In the genomic region with DNA sequence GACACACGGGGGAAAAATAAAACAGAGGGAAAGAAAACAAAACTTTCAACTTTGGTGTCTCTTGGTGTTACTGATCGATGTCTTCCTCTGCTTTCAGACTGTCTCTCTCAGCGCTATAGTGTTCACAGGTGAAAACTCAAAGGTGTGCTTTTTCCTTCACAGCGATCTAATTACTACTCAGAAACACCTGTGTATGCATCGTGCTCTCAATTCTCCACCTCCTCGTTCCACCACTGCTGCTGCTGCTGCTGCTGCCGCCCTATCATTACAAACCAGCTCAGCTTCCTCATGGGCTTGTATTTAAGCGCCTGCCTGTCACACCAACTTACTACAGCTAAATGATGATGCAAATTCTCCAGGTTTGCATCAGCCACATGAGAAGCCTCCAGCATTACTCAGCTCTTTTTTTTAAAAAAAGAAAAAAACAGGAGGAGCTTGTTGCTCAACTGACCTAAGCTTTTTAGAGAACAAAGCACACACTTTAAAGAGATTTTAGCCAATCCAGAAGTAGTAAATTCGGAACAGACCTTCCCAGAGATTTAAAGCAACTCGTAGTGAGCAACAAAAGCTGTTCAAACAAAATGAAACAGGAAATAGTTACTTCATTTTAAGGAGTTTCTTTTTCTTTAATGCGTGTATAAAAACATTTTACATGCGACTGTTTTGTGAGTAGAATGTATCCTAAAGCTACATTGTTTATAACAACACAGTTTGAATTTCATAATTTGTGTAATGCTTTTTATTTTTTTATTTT, we compare ENCODE assay signal across 1 cellular context.
TF ChIP-seq lines count a peak whose summit lies in the region.

A gene (minus strand): TSS at position 274 of the 754 bp plus-strand sequence. CDS start 280 bp downstream, outside the sequence.

TF ChIP-seq in K562, 482 proteins besides CTCF, POLR2A, EP300 and RAD21 (continued from another document and continues in another):
- TF ChIP-seq GABPA (tag; conservative IDR thresholded peaks at IDR 0.05; ENCODE audit: low read depth) = peak; percentile 52; the same call in 1 of the 2 replicates
- no peak for TF ChIP-seq ZNF146 (CRISPR knock-in tag; IDR thresholded peaks at IDR 0.05; ENCODE audit: unreplicated experiment)
- no peak for TF ChIP-seq KLF6 (CRISPR knock-in tag; IDR thresholded peaks at IDR 0.05; ENCODE audit: borderline replicate concordance)
- TF ChIP-seq ZNF143 (CRISPR knock-in tag; IDR thresholded peaks at IDR 0.05) = no peak
- TF ChIP-seq GABPB2 (CRISPR knock-in tag; conservative IDR thresholded peaks at IDR 0.05) = 0 out of 2 replicates have a peak, but pooled peaks have one; percentile 40
- TF ChIP-seq, protein P1, sequence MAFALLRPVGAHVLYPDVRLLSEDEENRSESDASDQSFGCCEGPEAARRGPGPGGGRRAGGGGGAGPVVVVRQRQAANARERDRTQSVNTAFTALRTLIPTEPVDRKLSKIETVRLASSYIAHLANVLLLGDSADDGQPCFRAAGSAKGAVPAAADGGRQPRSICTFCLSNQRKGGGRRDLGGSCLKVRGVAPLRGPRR (CRISPR knock-in tag; IDR thresholded peaks at IDR 0.05) = no peak
- no peak; the same call in 1 of the 2 replicates for TF ChIP-seq BCOR (IDR thresholded peaks at IDR 0.05)
- TF ChIP-seq, protein P2, sequence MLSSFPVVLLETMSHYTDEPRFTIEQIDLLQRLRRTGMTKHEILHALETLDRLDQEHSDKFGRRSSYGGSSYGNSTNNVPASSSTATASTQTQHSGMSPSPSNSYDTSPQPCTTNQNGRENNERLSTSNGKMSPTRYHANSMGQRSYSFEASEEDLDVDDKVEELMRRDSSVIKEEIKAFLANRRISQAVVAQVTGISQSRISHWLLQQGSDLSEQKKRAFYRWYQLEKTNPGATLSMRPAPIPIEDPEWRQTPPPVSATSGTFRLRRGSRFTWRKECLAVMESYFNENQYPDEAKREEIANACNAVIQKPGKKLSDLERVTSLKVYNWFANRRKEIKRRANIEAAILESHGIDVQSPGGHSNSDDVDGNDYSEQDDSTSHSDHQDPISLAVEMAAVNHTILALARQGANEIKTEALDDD (IDR thresholded peaks at IDR 0.05) = peak; percentile 85
- TF ChIP-seq, protein P3, sequence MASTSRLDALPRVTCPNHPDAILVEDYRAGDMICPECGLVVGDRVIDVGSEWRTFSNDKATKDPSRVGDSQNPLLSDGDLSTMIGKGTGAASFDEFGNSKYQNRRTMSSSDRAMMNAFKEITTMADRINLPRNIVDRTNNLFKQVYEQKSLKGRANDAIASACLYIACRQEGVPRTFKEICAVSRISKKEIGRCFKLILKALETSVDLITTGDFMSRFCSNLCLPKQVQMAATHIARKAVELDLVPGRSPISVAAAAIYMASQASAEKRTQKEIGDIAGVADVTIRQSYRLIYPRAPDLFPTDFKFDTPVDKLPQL (IDR thresholded peaks at IDR 0.05; ENCODE audit: extremely low read depth, insufficient read length) = peak; percentile 62
- peak; percentile 90 for TF ChIP-seq MTA3 (IDR thresholded peaks at IDR 0.05; ENCODE audit: borderline replicate concordance)
- no peak for TF ChIP-seq NFIX (CRISPR knock-in tag; IDR thresholded peaks at IDR 0.05; ENCODE audit: low read depth)
- TF ChIP-seq POLR2AphosphoS2 (IDR thresholded peaks at IDR 0.05; ENCODE audit: low read length) = peak; percentile 81; the same call in 1 of the 2 replicates
- TF ChIP-seq CREBBP (IDR thresholded peaks at IDR 0.05; ENCODE audit: low read depth, low read length) = no peak
- TF ChIP-seq ZNF253 (CRISPR knock-in tag; conservative IDR thresholded peaks at IDR 0.05) = no peak
- TF ChIP-seq ZBTB7A (IDR thresholded peaks at IDR 0.05; ENCODE audit: borderline replicate concordance, control insufficient read depth, low read depth, low read length) = no peak
- TF ChIP-seq, protein P4, sequence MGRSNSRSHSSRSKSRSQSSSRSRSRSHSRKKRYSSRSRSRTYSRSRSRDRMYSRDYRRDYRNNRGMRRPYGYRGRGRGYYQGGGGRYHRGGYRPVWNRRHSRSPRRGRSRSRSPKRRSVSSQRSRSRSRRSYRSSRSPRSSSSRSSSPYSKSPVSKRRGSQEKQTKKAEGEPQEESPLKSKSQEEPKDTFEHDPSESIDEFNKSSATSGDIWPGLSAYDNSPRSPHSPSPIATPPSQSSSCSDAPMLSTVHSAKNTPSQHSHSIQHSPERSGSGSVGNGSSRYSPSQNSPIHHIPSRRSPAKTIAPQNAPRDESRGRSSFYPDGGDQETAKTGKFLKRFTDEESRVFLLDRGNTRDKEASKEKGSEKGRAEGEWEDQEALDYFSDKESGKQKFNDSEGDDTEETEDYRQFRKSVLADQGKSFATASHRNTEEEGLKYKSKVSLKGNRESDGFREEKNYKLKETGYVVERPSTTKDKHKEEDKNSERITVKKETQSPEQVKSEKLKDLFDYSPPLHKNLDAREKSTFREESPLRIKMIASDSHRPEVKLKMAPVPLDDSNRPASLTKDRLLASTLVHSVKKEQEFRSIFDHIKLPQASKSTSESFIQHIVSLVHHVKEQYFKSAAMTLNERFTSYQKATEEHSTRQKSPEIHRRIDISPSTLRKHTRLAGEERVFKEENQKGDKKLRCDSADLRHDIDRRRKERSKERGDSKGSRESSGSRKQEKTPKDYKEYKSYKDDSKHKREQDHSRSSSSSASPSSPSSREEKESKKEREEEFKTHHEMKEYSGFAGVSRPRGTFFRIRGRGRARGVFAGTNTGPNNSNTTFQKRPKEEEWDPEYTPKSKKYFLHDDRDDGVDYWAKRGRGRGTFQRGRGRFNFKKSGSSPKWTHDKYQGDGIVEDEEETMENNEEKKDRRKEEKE (IDR thresholded peaks at IDR 0.05; ENCODE audit: borderline replicate concordance in 1 of 2, control insufficient read depth in 1 of 2, low read depth in 2 of 2, low read length in 1 of 2) = peak in 1 of 2 experiments; percentile 78; a peak in 1 of 4 replicates
- TF ChIP-seq PHB2 (IDR thresholded peaks at IDR 0.05; ENCODE audit: low read depth) = 0 out of 2 replicates have a peak, but pooled peaks have one; percentile 13
- TF ChIP-seq, protein P5, sequence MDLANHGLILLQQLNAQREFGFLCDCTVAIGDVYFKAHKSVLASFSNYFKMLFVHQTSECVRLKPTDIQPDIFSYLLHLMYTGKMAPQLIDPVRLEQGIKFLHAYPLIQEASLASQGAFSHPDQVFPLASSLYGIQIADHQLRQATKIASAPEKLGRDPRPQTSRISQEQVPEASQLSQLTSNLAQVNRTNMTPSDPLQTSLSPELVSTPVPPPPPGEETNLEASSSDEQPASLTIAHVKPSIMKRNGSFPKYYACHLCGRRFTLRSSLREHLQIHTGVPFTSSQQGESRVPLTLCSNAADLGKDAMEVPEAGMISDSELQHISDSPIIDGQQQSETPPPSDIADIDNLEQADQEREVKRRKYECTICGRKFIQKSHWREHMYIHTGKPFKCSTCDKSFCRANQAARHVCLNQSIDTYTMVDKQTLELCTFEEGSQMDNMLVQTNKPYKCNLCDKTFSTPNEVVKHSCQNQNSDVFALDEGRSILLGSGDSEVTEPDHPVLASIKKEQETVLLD (IDR thresholded peaks at IDR 0.05) = no peak
- TF ChIP-seq SPI1 (IDR thresholded peaks at IDR 0.05; ENCODE audit: borderline replicate concordance, low read depth, low read length) = no peak
- TF ChIP-seq ZNF830 (CRISPR knock-in tag; IDR thresholded peaks at IDR 0.05) = no peak
- TF ChIP-seq RB1 (IDR thresholded peaks at IDR 0.05; ENCODE audit: low read depth) = no peak
- no peak for TF ChIP-seq TARDBP (IDR thresholded peaks at IDR 0.05)
- TF ChIP-seq EZH2 (IDR thresholded peaks at IDR 0.05; ENCODE audit: borderline replicate concordance, low read depth, low read length) = no peak
- TF ChIP-seq ZNF584 (CRISPR knock-in tag; IDR thresholded peaks at IDR 0.05; ENCODE audit: low read depth) = no peak; the same call in 1 of the 2 replicates
- no peak for TF ChIP-seq KLF13 (tag; IDR thresholded peaks at IDR 0.05; ENCODE audit: borderline replicate concordance, low read depth)
- peak; percentile 73 for TF ChIP-seq POLR2G (IDR thresholded peaks at IDR 0.05; ENCODE audit: low read depth, low read length)
- TF ChIP-seq SP2 (IDR thresholded peaks at IDR 0.05; ENCODE audit: extremely low read depth, low read depth, low read length, poor library complexity, severe bottlenecking) = no peak
- peak; percentile 92 for TF ChIP-seq ZSCAN32 (CRISPR knock-in tag; IDR thresholded peaks at IDR 0.05)
- no peak for TF ChIP-seq JUNB (CRISPR knock-in tag; conservative IDR thresholded peaks at IDR 0.05)
- TF ChIP-seq TCF7L2 (IDR thresholded peaks at IDR 0.05; ENCODE audit: low read depth, low read length) = no peak; the same call in 1 of the 2 replicates
- TF ChIP-seq SRSF7 (optimal IDR thresholded peaks at IDR 0.05; ENCODE audit: low read depth, low read length) = no peak
- no peak for TF ChIP-seq MCM3 (IDR thresholded peaks at IDR 0.05)
- no peak for TF ChIP-seq KAT8 (IDR thresholded peaks at IDR 0.05; ENCODE audit: low read depth)
- no peak for TF ChIP-seq DACH1 (IDR thresholded peaks at IDR 0.05; ENCODE audit: partially characterized antibody)
- TF ChIP-seq ARNT (IDR thresholded peaks at IDR 0.05) = peak in 1 of 2 experiments; percentile 64; a peak in 3 of 4 replicates
- TF ChIP-seq BMI1 (IDR thresholded peaks at IDR 0.05; ENCODE audit: low read length) = no peak
- no peak for TF ChIP-seq ZNF324 (CRISPR knock-in tag; IDR thresholded peaks at IDR 0.05)
- TF ChIP-seq SAP30 (IDR thresholded peaks at IDR 0.05; ENCODE audit: borderline replicate concordance, insufficient read depth, low read depth, low read length, poor library complexity, severe bottlenecking) = no peak
- TF ChIP-seq FOXK1 (CRISPR knock-in tag; IDR thresholded peaks at IDR 0.05; ENCODE audit: borderline replicate concordance) = no peak
- TF ChIP-seq MCM7 (IDR thresholded peaks at IDR 0.05) = 0 out of 4 replicates have a peak, but pooled peaks of 1 of the 2 experiments have one; percentile 46
- TF ChIP-seq CBX2 (IDR thresholded peaks at IDR 0.05; ENCODE audit: insufficient read depth, low read length, poor library complexity, severe bottlenecking) = no peak
- 0 out of 2 replicates have a peak, but pooled peaks have one; percentile 7 for TF ChIP-seq ELF4 (CRISPR knock-in tag; IDR thresholded peaks at IDR 0.05)
- TF ChIP-seq FOXA3 (CRISPR knock-in tag; conservative IDR thresholded peaks at IDR 0.05 in 1 of 2, IDR thresholded peaks at IDR 0.05 in 1 of 2) = peak; percentile 2 to 46; a peak in 1 of 4 replicates
- TF ChIP-seq NFE2 (IDR thresholded peaks at IDR 0.05; ENCODE audit: low read depth) = peak; percentile 97
- TF ChIP-seq, protein P6, sequence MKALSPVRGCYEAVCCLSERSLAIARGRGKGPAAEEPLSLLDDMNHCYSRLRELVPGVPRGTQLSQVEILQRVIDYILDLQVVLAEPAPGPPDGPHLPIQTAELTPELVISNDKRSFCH (CRISPR knock-in tag; IDR thresholded peaks at IDR 0.05) = no peak
- TF ChIP-seq, protein P6 (tag; IDR thresholded peaks at IDR 0.05) = peak; percentile 74
- no peak for TF ChIP-seq HDAC3 (IDR thresholded peaks at IDR 0.05; ENCODE audit: borderline replicate concordance, partially characterized antibody)
- TF ChIP-seq, protein P7, sequence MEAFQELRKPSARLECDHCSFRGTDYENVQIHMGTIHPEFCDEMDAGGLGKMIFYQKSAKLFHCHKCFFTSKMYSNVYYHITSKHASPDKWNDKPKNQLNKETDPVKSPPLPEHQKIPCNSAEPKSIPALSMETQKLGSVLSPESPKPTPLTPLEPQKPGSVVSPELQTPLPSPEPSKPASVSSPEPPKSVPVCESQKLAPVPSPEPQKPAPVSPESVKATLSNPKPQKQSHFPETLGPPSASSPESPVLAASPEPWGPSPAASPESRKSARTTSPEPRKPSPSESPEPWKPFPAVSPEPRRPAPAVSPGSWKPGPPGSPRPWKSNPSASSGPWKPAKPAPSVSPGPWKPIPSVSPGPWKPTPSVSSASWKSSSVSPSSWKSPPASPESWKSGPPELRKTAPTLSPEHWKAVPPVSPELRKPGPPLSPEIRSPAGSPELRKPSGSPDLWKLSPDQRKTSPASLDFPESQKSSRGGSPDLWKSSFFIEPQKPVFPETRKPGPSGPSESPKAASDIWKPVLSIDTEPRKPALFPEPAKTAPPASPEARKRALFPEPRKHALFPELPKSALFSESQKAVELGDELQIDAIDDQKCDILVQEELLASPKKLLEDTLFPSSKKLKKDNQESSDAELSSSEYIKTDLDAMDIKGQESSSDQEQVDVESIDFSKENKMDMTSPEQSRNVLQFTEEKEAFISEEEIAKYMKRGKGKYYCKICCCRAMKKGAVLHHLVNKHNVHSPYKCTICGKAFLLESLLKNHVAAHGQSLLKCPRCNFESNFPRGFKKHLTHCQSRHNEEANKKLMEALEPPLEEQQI (IDR thresholded peaks at IDR 0.05) = peak; percentile 83; the same call in 1 of the 2 replicates
- no peak for TF ChIP-seq HDAC8 (tag; IDR thresholded peaks at IDR 0.05)
- TF ChIP-seq, protein P8, sequence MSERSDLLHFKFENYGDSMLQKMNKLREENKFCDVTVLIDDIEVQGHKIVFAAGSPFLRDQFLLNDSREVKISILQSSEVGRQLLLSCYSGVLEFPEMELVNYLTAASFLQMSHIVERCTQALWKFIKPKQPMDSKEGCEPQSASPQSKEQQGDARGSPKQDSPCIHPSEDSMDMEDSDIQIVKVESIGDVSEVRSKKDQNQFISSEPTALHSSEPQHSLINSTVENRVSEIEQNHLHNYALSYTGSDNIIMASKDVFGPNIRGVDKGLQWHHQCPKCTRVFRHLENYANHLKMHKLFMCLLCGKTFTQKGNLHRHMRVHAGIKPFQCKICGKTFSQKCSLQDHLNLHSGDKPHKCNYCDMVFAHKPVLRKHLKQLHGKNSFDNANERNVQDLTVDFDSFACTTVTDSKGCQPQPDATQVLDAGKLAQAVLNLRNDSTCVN (CRISPR knock-in tag; IDR thresholded peaks at IDR 0.05) = peak; percentile 14; the same call in 1 of the 2 replicates
- no peak for TF ChIP-seq RBM15 (IDR thresholded peaks at IDR 0.05; ENCODE audit: insufficient read depth, low read length)
- TF ChIP-seq, protein P9, sequence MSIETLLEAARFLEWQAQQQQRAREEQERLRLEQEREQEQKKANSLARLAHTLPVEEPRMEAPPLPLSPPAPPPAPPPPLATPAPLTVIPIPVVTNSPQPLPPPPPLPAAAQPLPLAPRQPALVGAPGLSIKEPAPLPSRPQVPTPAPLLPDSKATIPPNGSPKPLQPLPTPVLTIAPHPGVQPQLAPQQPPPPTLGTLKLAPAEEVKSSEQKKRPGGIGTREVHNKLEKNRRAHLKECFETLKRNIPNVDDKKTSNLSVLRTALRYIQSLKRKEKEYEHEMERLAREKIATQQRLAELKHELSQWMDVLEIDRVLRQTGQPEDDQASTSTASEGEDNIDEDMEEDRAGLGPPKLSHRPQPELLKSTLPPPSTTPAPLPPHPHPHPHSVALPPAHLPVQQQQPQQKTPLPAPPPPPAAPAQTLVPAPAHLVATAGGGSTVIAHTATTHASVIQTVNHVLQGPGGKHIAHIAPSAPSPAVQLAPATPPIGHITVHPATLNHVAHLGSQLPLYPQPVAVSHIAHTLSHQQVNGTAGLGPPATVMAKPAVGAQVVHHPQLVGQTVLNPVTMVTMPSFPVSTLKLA (conservative IDR thresholded peaks at IDR 0.05) = peak; percentile 84 to 91
- peak; percentile 34; the same call in 1 of the 2 replicates for TF ChIP-seq ZNF589 (CRISPR knock-in tag; IDR thresholded peaks at IDR 0.05; ENCODE audit: low read depth)
- TF ChIP-seq GABPB1 (CRISPR knock-in tag; IDR thresholded peaks at IDR 0.05) = no peak
- TF ChIP-seq POLR2H (tag; IDR thresholded peaks at IDR 0.05; ENCODE audit: low read depth) = peak; percentile 93
- TF ChIP-seq CCNT2 (IDR thresholded peaks at IDR 0.05; ENCODE audit: borderline replicate concordance, extremely low read depth, insufficient read length, low read depth, low read length) = no peak
- no peak for TF ChIP-seq ZNF764 (CRISPR knock-in tag; IDR thresholded peaks at IDR 0.05; ENCODE audit: low read depth)
- TF ChIP-seq FOXP1 (CRISPR knock-in tag; IDR thresholded peaks at IDR 0.05) = no peak
- no peak for TF ChIP-seq ZNF3 (CRISPR knock-in tag; IDR thresholded peaks at IDR 0.05)
- TF ChIP-seq YBX1 (IDR thresholded peaks at IDR 0.05) = no peak
